ENCODE assay signal across 1 cellular context in genomic region chr7:100675581-100676350, GRCh38.
TF ChIP-seq lines count a peak whose summit lies in the region.

No MANE protein-coding gene starts in this region.

TF ChIP-seq in K562, 482 proteins besides CTCF, POLR2A, EP300 and RAD21 (continues in another document):
- TF ChIP-seq PTBP1 (IDR thresholded peaks at IDR 0.05; ENCODE audit: low read depth, low read length) = no peak
- no peak for TF ChIP-seq ZNF609 (CRISPR knock-in tag; IDR thresholded peaks at IDR 0.05; ENCODE audit: borderline replicate concordance)
- peak; percentile 31 for TF ChIP-seq CXXC5 (CRISPR knock-in tag; IDR thresholded peaks at IDR 0.05)
- TF ChIP-seq ZBTB33 (CRISPR knock-in tag; IDR thresholded peaks at IDR 0.05) = no peak
- no peak for TF ChIP-seq ZNF318 (IDR thresholded peaks at IDR 0.05; ENCODE audit: borderline replicate concordance in 1 of 2, low read depth in 1 of 2)
- TF ChIP-seq NCOA6 (IDR thresholded peaks at IDR 0.05) = no peak
- no peak for TF ChIP-seq HDAC6 (IDR thresholded peaks at IDR 0.05; ENCODE audit: low read depth, low read length)
- TF ChIP-seq RUNX1 (IDR thresholded peaks at IDR 0.05; ENCODE audit: low read depth) = no peak
- no peak for TF ChIP-seq RNF219 (CRISPR knock-in tag; IDR thresholded peaks at IDR 0.05)
- no peak for TF ChIP-seq ATF2 (CRISPR knock-in tag; IDR thresholded peaks at IDR 0.05)
- no peak for TF ChIP-seq CUX1 (CRISPR knock-in tag; IDR thresholded peaks at IDR 0.05)
- TF ChIP-seq RBM22 (IDR thresholded peaks at IDR 0.05; ENCODE audit: low read depth, low read length, poor library complexity, severe bottlenecking) = peak; percentile 85
- no peak for TF ChIP-seq MCM7 (IDR thresholded peaks at IDR 0.05)
- no peak for TF ChIP-seq ZFP1 (CRISPR knock-in tag; IDR thresholded peaks at IDR 0.05)
- no peak for TF ChIP-seq NCOR1 (IDR thresholded peaks at IDR 0.05)
- TF ChIP-seq GABPA (tag; conservative IDR thresholded peaks at IDR 0.05; ENCODE audit: low read depth) = peak; percentile 83
- no peak for TF ChIP-seq ZNF436 (CRISPR knock-in tag; IDR thresholded peaks at IDR 0.05)
- TF ChIP-seq XRCC3 (IDR thresholded peaks at IDR 0.05) = no peak
- TF ChIP-seq HOXB6 (CRISPR knock-in tag; IDR thresholded peaks at IDR 0.05; ENCODE audit: borderline replicate concordance) = no peak
- no peak for TF ChIP-seq TCF7 (IDR thresholded peaks at IDR 0.05; ENCODE audit: borderline replicate concordance)
- TF ChIP-seq PHB (CRISPR knock-in tag; IDR thresholded peaks at IDR 0.05) = no peak
- no peak for TF ChIP-seq ELK1 (CRISPR knock-in tag; IDR thresholded peaks at IDR 0.05)
- TF ChIP-seq NRF1 (conservative IDR thresholded peaks at IDR 0.05 in 1 of 2, IDR thresholded peaks at IDR 0.05 in 1 of 2) = peak in 1 of 2 experiments; percentile 46; a peak in 3 of 4 replicates
- no peak for TF ChIP-seq ZNF551 (CRISPR knock-in tag; IDR thresholded peaks at IDR 0.05)
- TF ChIP-seq HMG20A (CRISPR knock-in tag; conservative IDR thresholded peaks at IDR 0.05) = no peak
- no peak for TF ChIP-seq PRMT5 (CRISPR knock-in tag; IDR thresholded peaks at IDR 0.05)
